ENCODE assay signal across 8 cellular contexts in the genomic region with DNA sequence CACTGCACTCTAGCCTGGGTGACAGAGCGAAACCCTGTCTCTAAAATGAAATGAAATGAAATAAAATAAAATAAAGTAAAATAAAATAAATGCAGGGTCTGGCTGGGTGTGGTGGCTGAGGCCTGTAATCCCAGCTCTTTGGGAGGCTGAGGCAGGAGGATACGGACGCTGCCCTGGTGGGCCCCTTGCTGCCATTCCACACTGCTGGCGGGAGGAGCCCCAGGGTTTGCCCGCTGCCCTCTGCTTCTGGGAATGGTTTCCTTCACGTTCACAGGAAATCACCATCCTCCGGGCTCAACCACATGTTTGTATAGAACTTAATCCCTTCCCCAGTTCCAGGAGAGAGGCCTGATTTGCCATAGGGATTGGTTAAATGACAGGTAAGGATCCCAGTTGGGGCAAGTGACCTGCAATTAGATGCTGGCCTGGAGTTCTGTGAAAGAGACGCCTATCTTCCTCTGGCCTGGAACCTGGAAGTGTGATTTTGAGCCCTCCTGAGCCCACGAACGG.
"Had no signal": no experiment of that assay in that cellular context is flagged by ENCODE, and none has a peak within 500 bp of the region (broad histone marks: within the 10 kb centered on the region; RNA-seq: fewer than 3 reads in every experiment).

No MANE protein-coding gene starts in this region.

- H3K4me1 Mint-ChIP-seq: naive thymus-derived CD4-positive, alpha-beta T cell had no signal

- ATAC-seq: effector memory CD8-positive, alpha-beta T cell; foreskin keratinocyte; naive thymus-derived CD4-positive, alpha-beta T cell had no signal

- DNase-seq: effector memory CD8-positive, alpha-beta T cell; erythroblast; foreskin keratinocyte; kidney; naive thymus-derived CD4-positive, alpha-beta T cell; stimulated activated CD4-positive, alpha-beta T cell treated with anti-CD3 and anti-CD28 coated beads, Interleukin-12 subunit alpha, Interleukin-12 subunit beta, amount 100 ng/mL, for 4 hours; stimulated activated naive CD4-positive, alpha-beta T cell had no signal

- H3K9me3 Mint-ChIP-seq: dendritic cell treated with granulocyte-macrophage colony-stimulating factor and Interleukin-4, amounts not matched to agents 40 ng/mL and 50 ng/mL, for 4 days; effector memory CD8-positive, alpha-beta T cell; naive thymus-derived CD4-positive, alpha-beta T cell had no signal

- H3K27ac Mint-ChIP-seq: dendritic cell treated with granulocyte-macrophage colony-stimulating factor and Interleukin-4, amounts not matched to agents 40 ng/mL and 50 ng/mL, for 4 days; effector memory CD8-positive, alpha-beta T cell; naive thymus-derived CD4-positive, alpha-beta T cell had no signal

- H3K36me3 Mint-ChIP-seq: naive thymus-derived CD4-positive, alpha-beta T cell had no signal

- H3K4me3 Mint-ChIP-seq: dendritic cell treated with granulocyte-macrophage colony-stimulating factor and Interleukin-4, amounts not matched to agents 40 ng/mL and 50 ng/mL, for 4 days; effector memory CD8-positive, alpha-beta T cell; naive thymus-derived CD4-positive, alpha-beta T cell had no signal
